28 cellular contexts compared by ENCODE assay signal in genomic region chr13:39186205-39186880, GRCh38.
DNase-seq lines count a peak whose midpoint lies in the region; ATAC-seq, FAIRE-seq and TF ChIP-seq lines count a peak whose summit lies in the region.
"Had no signal": no experiment of that assay in that cellular context is flagged by ENCODE, and none has a peak within 500 bp of the region (broad histone marks: within the 10 kb centered on the region; RNA-seq: fewer than 3 reads in every experiment).

No MANE protein-coding gene starts in this region.

- FAIRE-seq in H54 (lab: Jason Lieb, UNC), result no peak
- FAIRE-seq: GM12891, K562 had no signal

- H3K27ac ChIP-seq in coronary artery (peak overlapping the region; percentile 65 to 77), gastroesophageal sphincter (peak overlapping the region in 3 of 4 donors; percentile 54 to 59 (median 57)), tibial artery (peak overlapping the region; percentile 53 to 71), psoas muscle (no peak overlapping the region)
- H3K27ac ChIP-seq: brain microvascular endothelial cell, colonic mucosa, RWPE1 had no signal

- no peak for TF ChIP-seq EP300 in gastroesophageal sphincter (IDR thresholded peaks at IDR 0.05)

- H3K27me3 ChIP-seq in gastroesophageal sphincter (no peaks in the 10 kb centered on the region), tibial artery (no peaks in the 10 kb centered on the region), psoas muscle (ENCODE audit: insufficient read depth in 3 of 3, low read length in 2 of 3) (no peaks in the 10 kb centered on the region)
- H3K27me3 ChIP-seq: adrenal gland, brain microvascular endothelial cell, colonic mucosa, tibial nerve had no signal

- 18 to 21% methylated on average over 2 of the region's 2 CpGs for WGBS in gastroesophageal sphincter (ENCODE audit: low coverage in 1 of 2), 2 donors
- 22 to 46% (median 26%) methylated on average over 2 of the region's 2 CpGs for WGBS in psoas muscle, 3 donors

- H3K4me1 ChIP-seq in gastroesophageal sphincter, result peaks cover 0 to 22% (median 0%) of the 10 kb centered on the region in 3 donors
- peaks cover 0 to 38% (median 16%) of the 10 kb centered on the region in 4 donors for H3K4me1 ChIP-seq in tibial artery
- no peaks in the 10 kb centered on the region for H3K4me1 ChIP-seq in psoas muscle
- H3K4me1 ChIP-seq: adrenal gland, colonic mucosa had no signal

- ATAC-seq in gastroesophageal sphincter (peak; percentile 80), omental fat pad (ENCODE audit: low FRiP score) (peak; percentile 72), psoas muscle (no peak)
- ATAC-seq: effector memory CD8-positive, alpha-beta T cell; esophagus mucosa; GM23338; K562; stimulated activated memory B cell treated with anti-CD40 and anti-IgM and Interleukin-4, amounts not matched to agents 10 μg/mL and 1 μg/mL and 100 μg/mL, for 72 hours had no signal

- no peak overlapping the region for H3K4me3 ChIP-seq in coronary artery
- H3K4me3 ChIP-seq in gastroesophageal sphincter, result no peak overlapping the region
- H3K4me3 ChIP-seq in tibial artery, result no peak overlapping the region
- H3K4me3 ChIP-seq in psoas muscle, result no peak overlapping the region
- H3K4me3 ChIP-seq: adrenal gland, colonic mucosa, GM23338, K562, tibial nerve had no signal

- TF ChIP-seq POLR2A in gastroesophageal sphincter (IDR thresholded peaks at IDR 0.05) (no peak), H54 (IDR thresholded peaks at IDR 0.05; ENCODE audit: low read depth, low read length) (no peak)

- DNase-seq in coronary artery (ENCODE audit: low spot score) (no peak), omental fat pad (ENCODE audit: low spot score) (no peak), tibial artery (peak in 1 of 2 donors; percentile 27), H54 (ENCODE audit: insufficient read length, low spot score) (no peak), psoas muscle (no peak)
- no peak for DNase-seq in activated CD8-positive, alpha-beta memory T cell treated with anti-CD3 and anti-CD28 coated beads for 24 hours
- DNase-seq: activated CD4-positive, alpha-beta T cell treated with anti-CD3 and anti-CD28 coated beads for 48 hours; activated naive CD4-positive, alpha-beta T cell; activated T-cell treated with anti-CD3 and anti-CD28 coated beads, Interleukin-2, amount 50 U/mL, for 48 hours; adrenal gland; brain microvascular endothelial cell; Calu3; colonic mucosa; effector memory CD8-positive, alpha-beta T cell; glutamatergic neuron; kidney glomerular epithelial cell; MM.1S; NCI-H187; NCI-H2171 treated with DMSO at 0.1 percent for 48 hours; stimulated activated CD4-positive, alpha-beta T cell treated with anti-CD3 and anti-CD28 coated beads, Interleukin-4, amount 100 ng/mL, for 1 hour had no signal

- TF ChIP-seq CTCF in coronary artery (IDR thresholded peaks at IDR 0.05) (no peak), gastroesophageal sphincter (IDR thresholded peaks at IDR 0.05) (no peak), omental fat pad (IDR thresholded peaks at IDR 0.05) (no peak), tibial artery (IDR thresholded peaks at IDR 0.05) (no peak), psoas muscle (IDR thresholded peaks at IDR 0.05) (no peak)

- H3K36me3 ChIP-seq in gastroesophageal sphincter (no peaks in the 10 kb centered on the region), tibial artery (no peaks in the 10 kb centered on the region), psoas muscle (ENCODE audit: insufficient read depth in 1 of 2, low read depth in 1 of 2) (no peaks in the 10 kb centered on the region)
- H3K36me3 ChIP-seq: adrenal gland, brain microvascular endothelial cell, colonic mucosa, tibial nerve had no signal

- H3K9me3 ChIP-seq in gastroesophageal sphincter (no peaks in the 10 kb centered on the region), tibial artery (no peaks in the 10 kb centered on the region), psoas muscle (no peaks in the 10 kb centered on the region)
- H3K9me3 ChIP-seq: colonic mucosa, tibial nerve had no signal

- intact Hi-C loops in tibial artery (cut with DNase I; ENCODE audit: low total_unique reads) (no loop called here), psoas muscle (cut with DNase I) (no loop called here)

Comparison
In these comparisons a context has a peak if more than half of its experiments do, and no peak if none do; other contexts are left out.
1. ATAC-seq: peak in gastroesophageal sphincter (single experiment) and omental fat pad (single experiment); none in psoas muscle (0 of 4).